Comparison of ENCODE assay signal across 16 cellular contexts in the genomic region with DNA sequence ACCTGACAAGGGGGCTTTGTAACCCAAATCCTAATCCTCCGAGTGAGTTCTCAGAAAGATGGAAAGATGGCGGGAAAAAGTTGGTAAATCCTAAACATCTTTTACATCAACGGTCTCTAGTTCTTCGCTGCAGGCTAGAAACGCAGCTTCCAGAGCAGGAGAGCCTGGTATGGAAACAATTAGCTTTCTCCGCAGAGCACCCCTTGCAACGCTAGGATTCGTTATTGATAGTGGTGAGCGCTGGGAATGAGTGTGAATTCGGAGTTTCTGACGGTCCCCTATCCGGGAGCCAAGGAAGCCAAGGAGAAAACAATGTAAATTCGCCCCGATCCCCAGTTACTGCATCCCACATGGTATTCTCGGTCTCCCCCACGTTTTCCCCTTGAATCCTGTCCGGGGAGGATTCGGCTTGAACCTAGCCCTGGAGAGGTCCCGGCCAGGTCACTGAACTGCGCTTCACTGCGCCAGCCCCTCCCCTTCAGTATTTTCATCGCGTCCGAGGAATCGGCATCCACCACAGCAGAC. TPM values are rescaled to one million over a fixed set of nuclear protein-coding genes. Genes with fewer than 3 reads are reported as not detected.
DNase-seq lines count a peak whose midpoint lies in the region; ATAC-seq and TF ChIP-seq lines count a peak whose summit lies in the region.
"Had no signal": no experiment of that assay in that cellular context is flagged by ENCODE, and none has a peak within 500 bp of the region (broad histone marks: within the 10 kb centered on the region; RNA-seq: fewer than 3 reads in every experiment).

No MANE protein-coding gene starts in this region.

- peaks cover 98% of the 10 kb centered on the region for H3K27me3 ChIP-seq in iPS-20b (ENCODE audit: insufficient read depth, low read length)

- peak overlapping the region; percentile 61 for H3K4me3 ChIP-seq in iPS-20b (ENCODE audit: low read length)
- H3K4me3 ChIP-seq: BLaER1, colonic mucosa, ovary had no signal

- POLR2A ChIA-PET in activated B cell treated with CpG ODN at 0.5 μM for 24 hours (lab: Charles Lee): interaction anchor here (1.0 kb wide), 1 partner anchor 8 kb away, joined by 4 read pairs; no protein-coding TSS in a partner anchor

- peaks cover 24% of the 10 kb centered on the region for H3K4me1 ChIP-seq in iPS-20b (ENCODE audit: insufficient read depth, low read length)

- no peak for DNase-seq in activated naive CD4-positive, alpha-beta T cell treated with anti-CD3 and anti-CD28 coated beads, Interleukin-2, amount 10 ng/mL, durations not matched to agents 7 days and 5 days
- DNase-seq in activated naive CD4-positive, alpha-beta T cell treated with anti-CD3 and anti-CD28 coated beads, Interleukin-2, amount 50 U/mL, for 16 hours: no peak
- DNase-seq in activated B cell treated with CpG ODN at 0.5 μM for 24 hours (no peak), type B pancreatic cell (ENCODE audit: extremely low spot score, unreplicated experiment) (no peak), NCI-H2227 treated with DMSO at 0.1 percent for 48 hours (lab: John Stamatoyannopoulos, UW) (no peak), NCI-H774 (lab: John Stamatoyannopoulos, UW) (no peak)
- DNase-seq in effector memory CD8-positive, alpha-beta T cell: no peak
- DNase-seq: colonic mucosa, GF-D8, kidney glomerular epithelial cell, ovary had no signal

- no peak for ATAC-seq in activated B cell treated with CpG ODN at 0.5 μM for 24 hours (ENCODE audit: low read depth)
- no peak for ATAC-seq in effector memory CD8-positive, alpha-beta T cell (replicated peaks)
- ATAC-seq: Right ventricle myocardium inferior had no signal

- TF ChIP-seq CTCF in activated B cell treated with CpG ODN at 0.5 μM for 24 hours (IDR thresholded peaks at IDR 0.05) (no peak), type B pancreatic cell (conservative IDR thresholded peaks at IDR 0.05) (no peak)

- peaks cover 96% of the 10 kb centered on the region for H3K27me3 Mint-ChIP-seq in activated naive CD4-positive, alpha-beta T cell treated with anti-CD3 and anti-CD28 coated beads, Interleukin-2, amount 10 ng/mL, durations not matched to agents 7 days and 5 days
- H3K27me3 Mint-ChIP-seq in activated B cell treated with CpG ODN at 0.5 μM for 24 hours: peaks cover 72% of the 10 kb centered on the region
- H3K27me3 Mint-ChIP-seq in type B pancreatic cell: peaks cover 99% of the 10 kb centered on the region
- H3K27me3 Mint-ChIP-seq in effector memory CD8-positive, alpha-beta T cell: peaks cover 80 to 82% of the 10 kb centered on the region in 2 donors

- no peak overlapping the region for H3K27ac ChIP-seq in iPS-20b (ENCODE audit: low read length)
- H3K27ac ChIP-seq: BLaER1, colonic mucosa, ovary had no signal

- no peak overlapping the region for H3K9ac ChIP-seq in iPS-20b (ENCODE audit: low read depth, low read length)
- H3K9ac ChIP-seq: BLaER1 had no signal

- peaks cover 7% of the 10 kb centered on the region for H3K36me3 Mint-ChIP-seq in activated naive CD4-positive, alpha-beta T cell treated with anti-CD3 and anti-CD28 coated beads, Interleukin-2, amount 10 ng/mL, durations not matched to agents 7 days and 5 days
- H3K36me3 Mint-ChIP-seq in activated B cell treated with CpG ODN at 0.5 μM for 24 hours (ENCODE audit: low read depth) (peaks cover 2% of the 10 kb centered on the region), type B pancreatic cell (no peaks in the 10 kb centered on the region)
- peaks cover 19% of the 10 kb centered on the region for H3K36me3 Mint-ChIP-seq in effector memory CD8-positive, alpha-beta T cell (ENCODE audit: insufficient read depth)

- peaks cover 3% of the 10 kb centered on the region for H3K9me3 Mint-ChIP-seq in activated naive CD4-positive, alpha-beta T cell treated with anti-CD3 and anti-CD28 coated beads, Interleukin-2, amount 10 ng/mL, durations not matched to agents 7 days and 5 days
- H3K9me3 Mint-ChIP-seq in activated B cell treated with CpG ODN at 0.5 μM for 24 hours (no peaks in the 10 kb centered on the region), type B pancreatic cell (no peaks in the 10 kb centered on the region)
- H3K9me3 Mint-ChIP-seq in effector memory CD8-positive, alpha-beta T cell: peaks cover 0 to 6% of the 10 kb centered on the region in 2 donors

- H3K4me1 Mint-ChIP-seq in activated naive CD4-positive, alpha-beta T cell treated with anti-CD3 and anti-CD28 coated beads, Interleukin-2, amount 10 ng/mL, durations not matched to agents 7 days and 5 days: peaks cover 74% of the 10 kb centered on the region
- H3K4me1 Mint-ChIP-seq in activated B cell treated with CpG ODN at 0.5 μM for 24 hours: peaks cover 56% of the 10 kb centered on the region
- peaks cover 21% of the 10 kb centered on the region for H3K4me1 Mint-ChIP-seq in type B pancreatic cell (ENCODE audit: unreplicated experiment)
- peaks cover 31 to 44% of the 10 kb centered on the region in 2 donors for H3K4me1 Mint-ChIP-seq in effector memory CD8-positive, alpha-beta T cell (ENCODE audit: low read depth in 2 of 2)

- intact Hi-C loops in activated B cell treated with CpG ODN at 0.5 μM for 24 hours (cut with micrococcal nuclease): loop anchor here (5.0 to 10.0 kb wide), 4 partner anchors 143 to 417 kb away; a partner anchor contains a TSS

- CTCF ChIA-PET in activated naive CD4-positive, alpha-beta T cell treated with anti-CD3 and anti-CD28 coated beads, Interleukin-2, amount 10 ng/mL, durations not matched to agents 7 days and 5 days (lab: Charles Lee): interaction anchor here (1.1 to 3.9 kb wide), 6 partner anchors 10 to 426 kb away, joined by 3 to 16 read pairs (median 8); no protein-coding TSS in a partner anchor
- CTCF ChIA-PET in activated B cell treated with CpG ODN at 0.5 μM for 24 hours (lab: Charles Lee): interaction anchor here (1.1 to 4.1 kb wide), 3 partner anchors 10 to 288 kb away, joined by 3 to 52 read pairs (median 18); no protein-coding TSS in a partner anchor

- H3K4me3 Mint-ChIP-seq in activated naive CD4-positive, alpha-beta T cell treated with anti-CD3 and anti-CD28 coated beads, Interleukin-2, amount 10 ng/mL, durations not matched to agents 7 days and 5 days: peak overlapping the region; percentile 52
- H3K4me3 Mint-ChIP-seq in activated B cell treated with CpG ODN at 0.5 μM for 24 hours (peak overlapping the region; percentile 52), type B pancreatic cell (peak overlapping the region; percentile 71)
- H3K4me3 Mint-ChIP-seq in effector memory CD8-positive, alpha-beta T cell: peak overlapping the region in 1 of 2 donors; percentile 42

- no peaks in the 10 kb centered on the region for H3K36me3 ChIP-seq in iPS-20b (ENCODE audit: insufficient read depth, low read depth, low read length)
- H3K36me3 ChIP-seq: BLaER1, colonic mucosa, ovary had no signal

- no peaks in the 10 kb centered on the region for H3K9me3 ChIP-seq in iPS-20b (ENCODE audit: insufficient read depth, low read depth, low read length)
- H3K9me3 ChIP-seq: colonic mucosa had no signal

- peak overlapping the region; percentile 12 for H3K27ac Mint-ChIP-seq in activated naive CD4-positive, alpha-beta T cell treated with anti-CD3 and anti-CD28 coated beads, Interleukin-2, amount 10 ng/mL, durations not matched to agents 7 days and 5 days
- H3K27ac Mint-ChIP-seq in activated B cell treated with CpG ODN at 0.5 μM for 24 hours: peak overlapping the region; percentile 53
- H3K27ac Mint-ChIP-seq in type B pancreatic cell: no peak overlapping the region
- no peak overlapping the region for H3K27ac Mint-ChIP-seq in effector memory CD8-positive, alpha-beta T cell

RNA-seq across cellular contexts. Expression of a gene that starts 4.7 kb away (rescaled TPM):
- total RNA-seq in activated B cell treated with CpG ODN at 0.5 μM for 24 hours (not detected in 2 replicates), type B pancreatic cell (ENCODE audit: low replicate concordance) (1.2 TPM in 1 of 2 replicates, not detected in the other)
- total RNA-seq: colonic mucosa, fibroblast of lung, NCI-H460, ovary, Right ventricle myocardium inferior had no signal

Comparison
In these comparisons a context has a peak if more than half of its experiments do, and no peak if none do; other contexts are left out.
1. H3K27ac Mint-ChIP-seq: peak in activated naive CD4-positive, alpha-beta T cell treated with anti-CD3 and anti-CD28 coated beads, Interleukin-2, amount 10 ng/mL, durations not matched to agents 7 days and 5 days (single experiment) and activated B cell treated with CpG ODN at 0.5 μM for 24 hours (single experiment); none in type B pancreatic cell (single experiment) and effector memory CD8-positive, alpha-beta T cell (0 of 2).